In genomic region chr17:57987582-57988300, GRCh38 we compare ENCODE assay signal across 8 cellular contexts. TPM values are rescaled to one million over a fixed set of nuclear protein-coding genes. Genes with fewer than 3 reads are reported as not detected.
A peak's percentile ranks its signal among the peaks of the same experiment; 100 is the strongest.
DNase-seq lines count a peak whose midpoint lies in the region; ATAC-seq and TF ChIP-seq lines count a peak whose summit lies in the region.

TSS of gene VEZF1 (minus strand) at chr17:57988254. CDS start at chr17:57988111, 143 bp downstream.

- no peaks in the 10 kb centered on the region for H3K9me3 Mint-ChIP-seq in activated T-cell treated with anti-CD3 and anti-CD28 coated beads, Interleukin-2, amount 50 U/mL, for 4 hours

- peak; percentile 88 for DNase-seq in BE2C
- DNase-seq in activated T-cell treated with anti-CD3 and anti-CD28 coated beads, Interleukin-2, amount 50 U/mL, for 4 hours, result peak; percentile 69
- peak; percentile 79 for DNase-seq in myocyte (ENCODE audit: low read depth)
- DNase-seq in stimulated activated CD8-positive, alpha-beta memory T cell treated with anti-CD3 and anti-CD28 coated beads, Interleukin-7, amount 100 ng/mL, for 24 hours (ENCODE audit: low read depth), result peak; percentile 49

- H3K4me1 Mint-ChIP-seq in activated T-cell treated with anti-CD3 and anti-CD28 coated beads, Interleukin-2, amount 50 U/mL, for 4 hours (ENCODE audit: low read depth), result peaks cover 60% of the 10 kb centered on the region

- 0 to 1% methylated on average over 26 to 70 of the region's 74 CpGs for WGBS in esophagus, 2 donors

- peak within 1 kb of the TSS; percentile 78 for H3K9ac ChIP-seq in OCI-LY3 (ENCODE audit: low read length)

- peaks cover 45% of the 10 kb centered on the region for H3K79me2 ChIP-seq in OCI-LY3 (ENCODE audit: low read length)

- TF ChIP-seq CTCF in BE2C (IDR thresholded peaks at IDR 0.05; ENCODE audit: low read depth, low read length) (no peak), OCI-LY3 (IDR thresholded peaks at IDR 0.05; ENCODE audit: low read depth, low read length) (no peak)

- H3K36me3 ChIP-seq in BE2C (peaks cover under 1% of the 10 kb centered on the region; the same call in 1 of the 2 replicates), OCI-LY3 (replicated peaks; ENCODE audit: low read depth, low read length) (peaks cover 10% of the 10 kb centered on the region), esophagus (ENCODE audit: control insufficient read depth in 2 of 2, insufficient read depth in 2 of 2, low read length in 1 of 2) (no peaks in the 10 kb centered on the region)

- peaks cover 1% of the 10 kb centered on the region for H3K36me3 Mint-ChIP-seq in activated T-cell treated with anti-CD3 and anti-CD28 coated beads, Interleukin-2, amount 50 U/mL, for 4 hours (ENCODE audit: insufficient read depth)

- ATAC-seq in GM19035 (IDR thresholded peaks at IDR 0.05; ENCODE audit: unreplicated experiment) (peak; percentile 64), HG03342 (IDR thresholded peaks at IDR 0.05; ENCODE audit: unreplicated experiment) (peak; percentile 58)
- ATAC-seq in activated T-cell treated with anti-CD3 and anti-CD28 coated beads, Interleukin-2, amount 50 U/mL, for 4 hours, result peak; percentile 73 to 76

- peaks cover 17% of the 10 kb centered on the region for H3K4me1 ChIP-seq in BE2C
- peaks cover 20% of the 10 kb centered on the region for H3K4me1 ChIP-seq in OCI-LY3 (ENCODE audit: low read length)
- peaks cover 0 to 3% of the 10 kb centered on the region in 2 donors for H3K4me1 ChIP-seq in esophagus (ENCODE audit: control insufficient read depth in 2 of 2, insufficient read depth in 2 of 2, low read length in 1 of 2)

- peak within 1 kb of the TSS; percentile 94 for H3K4me2 ChIP-seq in OCI-LY3 (ENCODE audit: low read length)

- H3K27me3 ChIP-seq in BE2C (no peaks in the 10 kb centered on the region), OCI-LY3 (ENCODE audit: low read depth, low read length) (no peaks in the 10 kb centered on the region), esophagus (ENCODE audit: control insufficient read depth in 1 of 2, insufficient read depth in 2 of 2, low read length in 2 of 2) (no peaks in the 10 kb centered on the region)

- peak within 1 kb of the TSS; percentile 87 for H3K4me3 ChIP-seq in BE2C (ENCODE audit: low read depth, low read length)
- peak within 1 kb of the TSS; percentile 95 for H3K4me3 ChIP-seq in OCI-LY3 (ENCODE audit: low read length)
- H3K4me3 ChIP-seq in esophagus (ENCODE audit: low read depth in 1 of 2, low read length in 2 of 2), result peak within 1 kb of the TSS; percentile 87 to 93

- H3K27ac ChIP-seq in OCI-LY3 (ENCODE audit: low read length), result peak within 1 kb of the TSS; percentile 53
- peak within 1 kb of the TSS; percentile 93 to 99 for H3K27ac ChIP-seq in esophagus (ENCODE audit: low read depth in 2 of 2, low read length in 1 of 2)

- H3K4me3 Mint-ChIP-seq in activated T-cell treated with anti-CD3 and anti-CD28 coated beads, Interleukin-2, amount 50 U/mL, for 4 hours, result peak within 1 kb of the TSS; percentile 91

- no peaks in the 10 kb centered on the region for H3K9me3 ChIP-seq in BE2C
- H3K9me3 ChIP-seq in OCI-LY3 (ENCODE audit: insufficient read depth, low read length), result no peaks in the 10 kb centered on the region
- no peaks in the 10 kb centered on the region for H3K9me3 ChIP-seq in esophagus (ENCODE audit: control insufficient read depth in 2 of 2, insufficient read depth in 1 of 2, low read depth in 1 of 2, low read length in 1 of 2)

- H4K20me1 ChIP-seq in OCI-LY3 (ENCODE audit: insufficient read depth, low read length), result peaks cover 41% of the 10 kb centered on the region

- H2AFZ ChIP-seq in OCI-LY3 (ENCODE audit: low read depth, low read length), result peak within 1 kb of the TSS; percentile 5; the same call in 1 of the 2 replicates

- no peaks in the 10 kb centered on the region for H3K27me3 Mint-ChIP-seq in activated T-cell treated with anti-CD3 and anti-CD28 coated beads, Interleukin-2, amount 50 U/mL, for 4 hours (ENCODE audit: low read depth)

RNA-seq across cellular contexts. Expression of gene VEZF1, which starts in this region (rescaled TPM):
- 58.5 TPM for polyA plus RNA-seq in BE2C (2012; ENCODE audit: insufficient read depth, insufficient read length, low read depth)
- total RNA-seq in activated T-cell treated with anti-CD3 and anti-CD28 coated beads, Interleukin-2, amount 50 U/mL, for 4 hours, result 10 to 100 TPM; 23.8 to 25.1 (median 24.1) TPM
- polyA plus RNA-seq in esophagus, result 10 to 100 TPM in 1 of 2 donors, 1 to 10 TPM in 1; 8.8 to 10.6 TPM
- total RNA-seq in myocyte, result 49.2 and 57.7 TPM in 2 replicates
- 22.2 TPM for polyA plus RNA-seq in myocyte (2012)

Comparison
In these comparisons a context has a peak if more than half of its experiments do, and no peak if none do; other contexts are left out.
1. Peak in every context shown above with its lines: DNase-seq, ATAC-seq, H3K4me3 ChIP-seq and H3K27ac ChIP-seq.